Comparison of ENCODE assay signal across 1 cellular context in the genomic region with DNA sequence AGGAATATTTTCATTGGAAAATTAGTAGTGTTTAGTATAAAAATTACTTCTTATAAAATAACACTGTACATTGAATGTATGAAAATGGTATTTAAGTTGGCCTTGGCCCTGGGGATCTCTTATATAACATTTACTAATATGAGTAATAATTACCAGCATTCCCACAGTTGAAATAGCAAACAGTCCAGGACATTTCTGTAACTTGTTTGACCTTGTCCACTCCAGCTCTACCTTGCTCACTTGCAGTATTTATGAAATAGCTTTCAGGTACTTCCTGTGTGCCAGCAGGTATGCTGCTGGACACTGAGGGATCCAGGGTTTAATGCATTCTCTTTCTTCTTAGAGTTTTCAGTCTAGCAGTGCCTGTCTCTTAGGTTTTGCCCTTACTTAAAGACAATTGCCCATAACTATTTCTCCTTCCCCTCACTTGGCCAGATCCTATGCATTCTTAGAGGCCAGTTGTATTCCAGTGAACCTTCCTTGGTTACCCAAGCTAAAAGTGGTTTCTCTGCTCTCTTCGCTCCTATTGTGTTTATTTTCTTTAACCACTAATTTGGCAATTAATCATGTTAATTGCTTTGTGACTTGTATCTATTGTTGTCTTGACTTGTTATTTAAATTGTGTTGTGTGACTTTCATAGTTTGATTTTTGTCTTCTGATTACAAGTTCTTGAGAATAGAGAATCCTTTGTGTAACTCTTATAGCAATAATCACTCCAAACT.
A peak's percentile ranks its signal among the peaks of the same experiment; 100 is the strongest.
TF ChIP-seq lines count a peak whose summit lies in the region.

No MANE protein-coding gene starts in this region.

TF ChIP-seq in HepG2, 621 proteins besides CTCF, POLR2A, EP300 and RAD21 (continued from another document and continues in another):
- TF ChIP-seq, protein P1, sequence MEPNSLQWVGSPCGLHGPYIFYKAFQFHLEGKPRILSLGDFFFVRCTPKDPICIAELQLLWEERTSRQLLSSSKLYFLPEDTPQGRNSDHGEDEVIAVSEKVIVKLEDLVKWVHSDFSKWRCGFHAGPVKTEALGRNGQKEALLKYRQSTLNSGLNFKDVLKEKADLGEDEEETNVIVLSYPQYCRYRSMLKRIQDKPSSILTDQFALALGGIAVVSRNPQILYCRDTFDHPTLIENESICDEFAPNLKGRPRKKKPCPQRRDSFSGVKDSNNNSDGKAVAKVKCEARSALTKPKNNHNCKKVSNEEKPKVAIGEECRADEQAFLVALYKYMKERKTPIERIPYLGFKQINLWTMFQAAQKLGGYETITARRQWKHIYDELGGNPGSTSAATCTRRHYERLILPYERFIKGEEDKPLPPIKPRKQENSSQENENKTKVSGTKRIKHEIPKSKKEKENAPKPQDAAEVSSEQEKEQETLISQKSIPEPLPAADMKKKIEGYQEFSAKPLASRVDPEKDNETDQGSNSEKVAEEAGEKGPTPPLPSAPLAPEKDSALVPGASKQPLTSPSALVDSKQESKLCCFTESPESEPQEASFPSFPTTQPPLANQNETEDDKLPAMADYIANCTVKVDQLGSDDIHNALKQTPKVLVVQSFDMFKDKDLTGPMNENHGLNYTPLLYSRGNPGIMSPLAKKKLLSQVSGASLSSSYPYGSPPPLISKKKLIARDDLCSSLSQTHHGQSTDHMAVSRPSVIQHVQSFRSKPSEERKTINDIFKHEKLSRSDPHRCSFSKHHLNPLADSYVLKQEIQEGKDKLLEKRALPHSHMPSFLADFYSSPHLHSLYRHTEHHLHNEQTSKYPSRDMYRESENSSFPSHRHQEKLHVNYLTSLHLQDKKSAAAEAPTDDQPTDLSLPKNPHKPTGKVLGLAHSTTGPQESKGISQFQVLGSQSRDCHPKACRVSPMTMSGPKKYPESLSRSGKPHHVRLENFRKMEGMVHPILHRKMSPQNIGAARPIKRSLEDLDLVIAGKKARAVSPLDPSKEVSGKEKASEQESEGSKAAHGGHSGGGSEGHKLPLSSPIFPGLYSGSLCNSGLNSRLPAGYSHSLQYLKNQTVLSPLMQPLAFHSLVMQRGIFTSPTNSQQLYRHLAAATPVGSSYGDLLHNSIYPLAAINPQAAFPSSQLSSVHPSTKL (CRISPR knock-in tag; IDR thresholded peaks at IDR 0.05) = peak; percentile 95
- TF ChIP-seq RNF219 (CRISPR knock-in tag; IDR thresholded peaks at IDR 0.05) (no peak), ZNF75D (CRISPR knock-in tag; IDR thresholded peaks at IDR 0.05; ENCODE audit: borderline replicate concordance) (no peak), ZNF598 (CRISPR knock-in tag; IDR thresholded peaks at IDR 0.05; ENCODE audit: borderline replicate concordance) (no peak), TGIF2 (CRISPR knock-in tag; IDR thresholded peaks at IDR 0.05) (no peak), RXRB (CRISPR knock-in tag; IDR thresholded peaks at IDR 0.05; ENCODE audit: borderline replicate concordance) (peak; percentile 83), ZNF614 (CRISPR knock-in tag; IDR thresholded peaks at IDR 0.05; ENCODE audit: borderline replicate concordance) (peak; percentile 61; the same call in 1 of the 2 replicates), SRY (CRISPR knock-in tag; IDR thresholded peaks at IDR 0.05) (no peak), ZNF644 (CRISPR knock-in tag; IDR thresholded peaks at IDR 0.05; ENCODE audit: low read depth) (peak; percentile 70), GABPB1 (CRISPR knock-in tag; IDR thresholded peaks at IDR 0.05) (peak; percentile 30; the same call in 1 of the 2 replicates), DNMT3B (CRISPR knock-in tag; conservative IDR thresholded peaks at IDR 0.05) (0 out of 2 replicates have a peak, but pooled peaks have one; percentile 30), ZNF337 (CRISPR knock-in tag; IDR thresholded peaks at IDR 0.05; ENCODE audit: borderline replicate concordance, low read depth) (no peak), HOMEZ (CRISPR knock-in tag; IDR thresholded peaks at IDR 0.05; ENCODE audit: low read depth) (peak; percentile 94), NR2F1 (CRISPR knock-in tag; IDR thresholded peaks at IDR 0.05) (peak in 1 of 2 experiments; percentile 64; a peak in 2 of 4 replicates), ZNF749 (CRISPR knock-in tag; IDR thresholded peaks at IDR 0.05; ENCODE audit: borderline replicate concordance) (no peak), FOSL2 (CRISPR knock-in tag; IDR thresholded peaks at IDR 0.05) (peak; percentile 72), SATB2 (CRISPR knock-in tag; IDR thresholded peaks at IDR 0.05) (0 out of 2 replicates have a peak, but pooled peaks have one; percentile 76), ZGPAT (CRISPR knock-in tag; IDR thresholded peaks at IDR 0.05) (peak; percentile 63; the same call in 1 of the 2 replicates), ZBTB42 (CRISPR knock-in tag; IDR thresholded peaks at IDR 0.05) (no peak), ESRRA (CRISPR knock-in tag; IDR thresholded peaks at IDR 0.05; ENCODE audit: low read depth) (peak; percentile 92), GATAD2A (CRISPR knock-in tag; IDR thresholded peaks at IDR 0.05) (peak; percentile 80), NCOA2 (CRISPR knock-in tag; IDR thresholded peaks at IDR 0.05) (peak; percentile 83), SRF (IDR thresholded peaks at IDR 0.05; ENCODE audit: low read depth, low read length) (no peak), ZNF879 (CRISPR knock-in tag; IDR thresholded peaks at IDR 0.05) (no peak), ATF4 (CRISPR knock-in tag; IDR thresholded peaks at IDR 0.05) (peak in 1 of 2 experiments; percentile 47; a peak in 1 of 4 replicates), ZNF83 (CRISPR knock-in tag; IDR thresholded peaks at IDR 0.05; ENCODE audit: borderline replicate concordance) (no peak), ATAD3A (CRISPR knock-in tag; IDR thresholded peaks at IDR 0.05) (no peak), NR2F2 (IDR thresholded peaks at IDR 0.05; ENCODE audit: borderline replicate concordance, low read depth) (0 out of 2 replicates have a peak, but pooled peaks have one; percentile 51), TFE3 (CRISPR knock-in tag; IDR thresholded peaks at IDR 0.05) (peak; percentile 54; the same call in 1 of the 2 replicates), KMT2A (CRISPR knock-in tag; IDR thresholded peaks at IDR 0.05) (no peak)
- TF ChIP-seq, protein P2, sequence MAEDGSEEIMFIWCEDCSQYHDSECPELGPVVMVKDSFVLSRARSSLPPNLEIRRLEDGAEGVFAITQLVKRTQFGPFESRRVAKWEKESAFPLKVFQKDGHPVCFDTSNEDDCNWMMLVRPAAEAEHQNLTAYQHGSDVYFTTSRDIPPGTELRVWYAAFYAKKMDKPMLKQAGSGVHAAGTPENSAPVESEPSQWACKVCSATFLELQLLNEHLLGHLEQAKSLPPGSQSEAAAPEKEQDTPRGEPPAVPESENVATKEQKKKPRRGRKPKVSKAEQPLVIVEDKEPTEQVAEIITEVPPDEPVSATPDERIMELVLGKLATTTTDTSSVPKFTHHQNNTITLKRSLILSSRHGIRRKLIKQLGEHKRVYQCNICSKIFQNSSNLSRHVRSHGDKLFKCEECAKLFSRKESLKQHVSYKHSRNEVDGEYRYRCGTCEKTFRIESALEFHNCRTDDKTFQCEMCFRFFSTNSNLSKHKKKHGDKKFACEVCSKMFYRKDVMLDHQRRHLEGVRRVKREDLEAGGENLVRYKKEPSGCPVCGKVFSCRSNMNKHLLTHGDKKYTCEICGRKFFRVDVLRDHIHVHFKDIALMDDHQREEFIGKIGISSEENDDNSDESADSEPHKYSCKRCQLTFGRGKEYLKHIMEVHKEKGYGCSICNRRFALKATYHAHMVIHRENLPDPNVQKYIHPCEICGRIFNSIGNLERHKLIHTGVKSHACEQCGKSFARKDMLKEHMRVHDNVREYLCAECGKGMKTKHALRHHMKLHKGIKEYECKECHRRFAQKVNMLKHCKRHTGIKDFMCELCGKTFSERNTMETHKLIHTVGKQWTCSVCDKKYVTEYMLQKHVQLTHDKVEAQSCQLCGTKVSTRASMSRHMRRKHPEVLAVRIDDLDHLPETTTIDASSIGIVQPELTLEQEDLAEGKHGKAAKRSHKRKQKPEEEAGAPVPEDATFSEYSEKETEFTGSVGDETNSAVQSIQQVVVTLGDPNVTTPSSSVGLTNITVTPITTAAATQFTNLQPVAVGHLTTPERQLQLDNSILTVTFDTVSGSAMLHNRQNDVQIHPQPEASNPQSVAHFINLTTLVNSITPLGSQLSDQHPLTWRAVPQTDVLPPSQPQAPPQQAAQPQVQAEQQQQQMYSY (CRISPR knock-in tag; IDR thresholded peaks at IDR 0.05) = no peak
- TF ChIP-seq, protein P3, sequence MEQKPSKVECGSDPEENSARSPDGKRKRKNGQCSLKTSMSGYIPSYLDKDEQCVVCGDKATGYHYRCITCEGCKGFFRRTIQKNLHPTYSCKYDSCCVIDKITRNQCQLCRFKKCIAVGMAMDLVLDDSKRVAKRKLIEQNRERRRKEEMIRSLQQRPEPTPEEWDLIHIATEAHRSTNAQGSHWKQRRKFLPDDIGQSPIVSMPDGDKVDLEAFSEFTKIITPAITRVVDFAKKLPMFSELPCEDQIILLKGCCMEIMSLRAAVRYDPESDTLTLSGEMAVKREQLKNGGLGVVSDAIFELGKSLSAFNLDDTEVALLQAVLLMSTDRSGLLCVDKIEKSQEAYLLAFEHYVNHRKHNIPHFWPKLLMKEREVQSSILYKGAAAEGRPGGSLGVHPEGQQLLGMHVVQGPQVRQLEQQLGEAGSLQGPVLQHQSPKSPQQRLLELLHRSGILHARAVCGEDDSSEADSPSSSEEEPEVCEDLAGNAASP (CRISPR knock-in tag; IDR thresholded peaks at IDR 0.05; ENCODE audit: borderline replicate concordance) = peak; percentile 43; the same call in 1 of the 2 replicates
- TF ChIP-seq, protein P4, sequence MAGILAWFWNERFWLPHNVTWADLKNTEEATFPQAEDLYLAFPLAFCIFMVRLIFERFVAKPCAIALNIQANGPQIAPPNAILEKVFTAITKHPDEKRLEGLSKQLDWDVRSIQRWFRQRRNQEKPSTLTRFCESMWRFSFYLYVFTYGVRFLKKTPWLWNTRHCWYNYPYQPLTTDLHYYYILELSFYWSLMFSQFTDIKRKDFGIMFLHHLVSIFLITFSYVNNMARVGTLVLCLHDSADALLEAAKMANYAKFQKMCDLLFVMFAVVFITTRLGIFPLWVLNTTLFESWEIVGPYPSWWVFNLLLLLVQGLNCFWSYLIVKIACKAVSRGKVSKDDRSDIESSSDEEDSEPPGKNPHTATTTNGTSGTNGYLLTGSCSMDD (CRISPR knock-in tag; IDR thresholded peaks at IDR 0.05) = no peak
- TF ChIP-seq, protein P5, sequence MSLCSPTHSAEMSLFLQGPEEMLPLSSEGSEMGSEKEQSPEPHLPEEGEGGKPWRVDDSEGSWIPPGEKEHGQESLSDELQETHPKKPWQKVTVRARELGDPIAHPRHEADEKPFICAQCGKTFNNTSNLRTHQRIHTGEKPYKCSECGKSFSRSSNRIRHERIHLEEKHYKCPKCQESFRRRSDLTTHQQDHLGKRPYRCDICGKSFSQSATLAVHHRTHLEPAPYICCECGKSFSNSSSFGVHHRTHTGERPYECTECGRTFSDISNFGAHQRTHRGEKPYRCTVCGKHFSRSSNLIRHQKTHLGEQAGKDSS (CRISPR knock-in tag; IDR thresholded peaks at IDR 0.05; ENCODE audit: borderline replicate concordance, low read depth) = no peak
